Comparison of ENCODE assay signal across 8 cellular contexts in the genomic region with DNA sequence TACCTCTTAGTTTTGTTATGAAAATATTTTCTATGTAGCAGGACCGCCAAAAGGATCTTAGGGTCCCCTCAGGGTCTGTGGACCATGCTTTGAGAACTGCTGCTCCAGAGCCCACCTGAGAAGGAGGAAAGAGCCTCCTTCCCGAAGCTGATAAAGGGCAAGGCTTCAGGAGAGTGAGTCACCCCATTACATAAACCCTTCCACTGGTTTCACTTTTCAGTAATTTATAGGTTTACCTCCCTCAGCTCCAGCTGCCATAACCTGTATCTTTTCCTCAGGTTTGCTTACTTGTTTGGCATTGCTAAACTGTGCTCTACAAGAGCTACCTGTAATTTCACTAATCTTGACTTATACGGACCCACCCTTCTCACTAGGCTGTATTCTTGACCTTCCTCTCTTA. TPM values are rescaled to one million over a fixed set of nuclear protein-coding genes. Genes with fewer than 3 reads are reported as not detected.
DNase-seq lines count a peak whose midpoint lies in the region; ATAC-seq, FAIRE-seq and TF ChIP-seq lines count a peak whose summit lies in the region.
"Had no signal": no experiment of that assay in that cellular context is flagged by ENCODE, and none has a peak within 500 bp of the region (broad histone marks: within the 10 kb centered on the region; RNA-seq: fewer than 3 reads in every experiment).

No MANE protein-coding gene starts in this region.

- H3K9me2 ChIP-seq in Karpas-422 (replicated peaks; ENCODE audit: insufficient read depth, low read length) = no peaks in the 10 kb centered on the region

- CTCF ChIA-PET in mammary epithelial cell (lab: Charles Lee; ENCODE audit: low non-redundant PET) = no interaction called here

- H2AK5ac ChIP-seq in trophoblast cell (ENCODE audit: low read length) = no peak overlapping the region

- H2BK12ac ChIP-seq in trophoblast cell (ENCODE audit: low read length) = no peak overlapping the region

- H3K9ac ChIP-seq in mammary epithelial cell (ENCODE audit: insufficient read depth, low read length) = peak overlapping the region; percentile 24
- no peak overlapping the region for H3K9ac ChIP-seq in trophoblast cell (ENCODE audit: low read length)
- no peak overlapping the region for H3K9ac ChIP-seq in Karpas-422 (ENCODE audit: low read length)

- no peak overlapping the region for H2BK120ac ChIP-seq in trophoblast cell (ENCODE audit: insufficient read depth, low read length, poor library complexity)

- dilution Hi-C loops in mammary epithelial cell (cut with HindIII; ENCODE audit: low sequenced_read_pairs) = no loop called here

- no peak overlapping the region for H4K91ac ChIP-seq in trophoblast cell (ENCODE audit: low read depth, low read length)

- in situ Hi-C loops in mammary epithelial cell (cut with MboI; ENCODE audit: low sequenced_read_pairs in 2 of 2) = loop anchor here in 1 of 2 donors (10.0 kb wide), 1 partner anchor 128 kb away; no protein-coding TSS in a partner anchor

- H4K8ac ChIP-seq in trophoblast cell (ENCODE audit: low read depth, low read length) = no peak overlapping the region

- H4K12ac ChIP-seq in trophoblast cell (ENCODE audit: low read depth, low read length) = no peak overlapping the region

- H3K4me2 ChIP-seq in mammary epithelial cell (ENCODE audit: insufficient read depth, low read depth, low read length) = peak overlapping the region; percentile 72
- H3K4me2 ChIP-seq in trophoblast cell (ENCODE audit: low read length) = no peak overlapping the region
- no peak overlapping the region for H3K4me2 ChIP-seq in Karpas-422 (ENCODE audit: low read depth, low read length, poor library complexity, severe bottlenecking)

- no peak for FAIRE-seq in HTR-8/SVneo (lab: Jason Lieb, UNC)
- FAIRE-seq: TTC549 had no signal

- no peak overlapping the region for H3K23ac ChIP-seq in trophoblast cell (ENCODE audit: low read length)

- H3K4me3 ChIP-seq in mammary epithelial cell (replicated peaks in 1 of 3; ENCODE audit: insufficient read depth in 1 of 3, low read depth in 2 of 3, low read length in 3 of 3) = peak overlapping the region in 1 of 3 experiments; percentile 13
- H3K4me3 ChIP-seq in trophoblast cell (ENCODE audit: low read depth, low read length) = no peak overlapping the region
- H3K4me3 ChIP-seq in Karpas-422 (ENCODE audit: low read length) = no peak overlapping the region

- H4K20me1 ChIP-seq in mammary epithelial cell (ENCODE audit: insufficient read depth, low read length) = no peaks in the 10 kb centered on the region
- 0 out of 2 replicates have a peak, but pooled peaks cover 7% of the 10 kb centered on the region for H4K20me1 ChIP-seq in Karpas-422 (ENCODE audit: insufficient read depth, low read depth, low read length)

- peak overlapping the region; percentile 61 for H3K27ac ChIP-seq in mammary epithelial cell (ENCODE audit: insufficient read depth, low read depth, low read length)
- no peak overlapping the region for H3K27ac ChIP-seq in trophoblast cell (ENCODE audit: low read depth, low read length)
- H3K27ac ChIP-seq in Karpas-422 (ENCODE audit: low read length) = no peak overlapping the region

- intact Hi-C loops in mammary epithelial cell (cut with micrococcal nuclease) = no loop called here

- peak overlapping the region; percentile 10 for H3K4ac ChIP-seq in trophoblast cell (ENCODE audit: low read depth, low read length)

- ATAC-seq in HG03045 (IDR thresholded peaks at IDR 0.05; ENCODE audit: unreplicated experiment) = no peak
- no peak for ATAC-seq in HG02852 (IDR thresholded peaks at IDR 0.05; ENCODE audit: unreplicated experiment)

- H3K9me3 ChIP-seq in mammary epithelial cell (replicated peaks; ENCODE audit: insufficient read depth, low read length) (no peaks in the 10 kb centered on the region), trophoblast cell (ENCODE audit: insufficient read depth, low read depth, low read length) (no peaks in the 10 kb centered on the region), Karpas-422 (ENCODE audit: low read length) (no peaks in the 10 kb centered on the region)

- peaks cover 93% of the 10 kb centered on the region for H3K79me2 ChIP-seq in mammary epithelial cell (ENCODE audit: insufficient read depth, low read length)
- peaks cover 2% of the 10 kb centered on the region for H3K79me2 ChIP-seq in trophoblast cell (ENCODE audit: control insufficient read depth, insufficient read depth, low read length, poor library complexity)
- peaks cover 99% of the 10 kb centered on the region for H3K79me2 ChIP-seq in Karpas-422 (ENCODE audit: low read length)

- BruUV-seq in mammary epithelial cell (replicated peaks; lab: Mats Ljungman, UMichigan) = no TSS peak

- no peak overlapping the region for H3K18ac ChIP-seq in trophoblast cell (ENCODE audit: low read length)

- H3K79me1 ChIP-seq in trophoblast cell (ENCODE audit: low read length) = no peaks in the 10 kb centered on the region

- TF ChIP-seq CTCF in mammary epithelial cell (conservative IDR thresholded peaks at IDR 0.05 in 1 of 2, IDR thresholded peaks at IDR 0.05 in 1 of 2; ENCODE audit: extremely low read depth in 1 of 2, insufficient read depth in 1 of 2, low read depth in 1 of 2, low read length in 2 of 2) = no peak

- WGBS in mammary epithelial cell (ENCODE audit: low coverage, missing lambda C conversion rate) = 47% methylated on average over 3 of the region's 3 CpGs
- WGBS in trophoblast cell (ENCODE audit: extremely low coverage, insufficient coverage, insufficient read length) = no CpG with 5 or more reads among the region's 3 CpGs

- H3K27me3 ChIP-seq in mammary epithelial cell (ENCODE audit: insufficient read depth, low read length) = no peaks in the 10 kb centered on the region
- no peaks in the 10 kb centered on the region for H3K27me3 ChIP-seq in trophoblast cell (ENCODE audit: insufficient read depth, low read length)
- H3K27me3 ChIP-seq in Karpas-422 (ENCODE audit: low read length) = no peaks in the 10 kb centered on the region

- DNase-seq in HTR-8/SVneo (ENCODE audit: insufficient read length, low spot score) = peak; percentile 38
- peak; percentile 57 for DNase-seq in mammary epithelial cell
- peak in 1 of 2 donors; percentile 20 for DNase-seq in trophoblast cell
- DNase-seq in Karpas-422 = no peak
- DNase-seq: DND-41 had no signal

- H3K36me3 ChIP-seq in mammary epithelial cell (ENCODE audit: insufficient read depth, low read length) (peaks cover 3% of the 10 kb centered on the region), trophoblast cell (ENCODE audit: control insufficient read depth in 1 of 2, insufficient read depth in 2 of 2, low read length in 2 of 2) (peaks cover 2 to 4% of the 10 kb centered on the region in 2 experiments), Karpas-422 (ENCODE audit: insufficient read depth, low read length) (peaks cover 13% of the 10 kb centered on the region; the same call in 1 of the 2 replicates)

- no peak overlapping the region for H2BK5ac ChIP-seq in trophoblast cell (ENCODE audit: low read depth, low read length, poor library complexity)

- no peak overlapping the region for H2AFZ ChIP-seq in mammary epithelial cell (ENCODE audit: low read depth, low read length)
- H2AFZ ChIP-seq in trophoblast cell (ENCODE audit: insufficient read depth, low read length, poor library complexity) = no peak overlapping the region
- H2AFZ ChIP-seq in Karpas-422 (ENCODE audit: low read length) = no peak overlapping the region

- H3K4me1 ChIP-seq in mammary epithelial cell (ENCODE audit: insufficient read depth, low read length) = peaks cover 9% of the 10 kb centered on the region
- no peaks in the 10 kb centered on the region for H3K4me1 ChIP-seq in trophoblast cell (ENCODE audit: control insufficient read depth in 1 of 2, insufficient read depth in 2 of 2, low read length in 2 of 2)
- H3K4me1 ChIP-seq in Karpas-422 (ENCODE audit: low read length) = peaks cover 20% of the 10 kb centered on the region

- H3K14ac ChIP-seq in trophoblast cell (ENCODE audit: low read length) = no peak overlapping the region

RNA-seq across cellular contexts. Expression of a gene that starts 6.6 kb away (rescaled TPM):
- total RNA-seq in mammary epithelial cell = 10 to 100 TPM; 31.3 to 47.3 TPM
- polyA plus RNA-seq in mammary epithelial cell = 34.2 TPM
- 96.9 TPM for polyA minus RNA-seq in mammary epithelial cell
- polyA plus RNA-seq in trophoblast cell (2013) = 56.3 and 58.4 TPM in 2 replicates
- total RNA-seq in Karpas-422 (2014; rRNA removed; shearing (Covaris generic); ENCODE audit: low replicate concordance) = 37.2 and 52.1 TPM in 2 replicates

RNA-seq across cellular contexts. Expression of a gene that starts 45.4 kb away (rescaled TPM):
- total RNA-seq in mammary epithelial cell = 10 to 100 TPM; 18.8 to 26.4 TPM
- polyA plus RNA-seq in mammary epithelial cell = 20.4 TPM
- 72.4 TPM for polyA minus RNA-seq in mammary epithelial cell
- 24.6 and 25.4 TPM in 2 replicates for polyA plus RNA-seq in trophoblast cell (2013)
- total RNA-seq in Karpas-422 (2014; rRNA removed; shearing (Covaris generic); ENCODE audit: low replicate concordance) = 31.0 and 33.5 TPM in 2 replicates

RNA-seq across cellular contexts. Expression of a gene that starts 45.5 kb away (rescaled TPM):
- total RNA-seq in mammary epithelial cell = 10 to 100 TPM; 33.5 to 47.1 TPM
- polyA plus RNA-seq in mammary epithelial cell = 60.1 TPM
- 68.1 TPM for polyA minus RNA-seq in mammary epithelial cell
- polyA plus RNA-seq in trophoblast cell (2013) = 18.4 and 18.5 TPM in 2 replicates
- 17.5 and 27.3 TPM in 2 replicates for total RNA-seq in Karpas-422 (2014; rRNA removed; shearing (Covaris generic); ENCODE audit: low replicate concordance)

RNA-seq across cellular contexts. Expression of a gene that starts 57.8 kb away (rescaled TPM):
- 10 to 100 TPM; 28.8 to 53.4 TPM for total RNA-seq in mammary epithelial cell
- polyA plus RNA-seq in mammary epithelial cell = 54.9 TPM
- 98.8 TPM for polyA minus RNA-seq in mammary epithelial cell
- 19.9 and 21.9 TPM in 2 replicates for polyA plus RNA-seq in trophoblast cell (2013)
- total RNA-seq in Karpas-422 (2014; rRNA removed; shearing (Covaris generic); ENCODE audit: low replicate concordance) = 23.5 and 26.2 TPM in 2 replicates

RNA-seq across cellular contexts. Expression of a gene that starts 57.8 kb away (rescaled TPM):
- 10 to 100 TPM; 16.0 to 34.5 TPM for total RNA-seq in mammary epithelial cell
- polyA plus RNA-seq in mammary epithelial cell = 13.5 TPM
- polyA minus RNA-seq in mammary epithelial cell = 73.6 TPM
- 10.9 and 11.3 TPM in 2 replicates for polyA plus RNA-seq in trophoblast cell (2013)
- 21.2 and 21.3 TPM in 2 replicates for total RNA-seq in Karpas-422 (2014; rRNA removed; shearing (Covaris generic); ENCODE audit: low replicate concordance)
